In the genomic region with DNA sequence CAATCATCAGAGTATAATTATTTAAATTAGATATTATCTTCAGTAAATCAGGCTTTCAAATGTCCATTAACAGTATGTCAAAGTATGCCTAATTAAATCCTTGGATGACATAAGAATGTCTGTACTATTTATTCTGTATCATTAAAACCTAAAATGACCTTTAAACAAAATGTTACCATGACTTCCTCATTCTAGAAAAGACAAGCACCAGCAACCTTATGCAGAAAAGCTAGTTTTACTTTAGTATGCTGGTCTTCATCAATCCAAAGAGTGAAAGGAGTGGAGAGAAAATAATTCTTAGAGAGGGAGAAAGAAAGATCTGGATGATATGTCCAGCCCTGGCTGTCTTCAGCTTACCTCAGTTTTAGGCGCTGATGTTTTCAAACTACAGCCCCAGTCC, we compare ENCODE assay signal across 29 cellular contexts.
"Had no signal": no experiment of that assay in that cellular context is flagged by ENCODE, and none has a peak within 500 bp of the region (broad histone marks: within the 10 kb centered on the region; RNA-seq: fewer than 3 reads in every experiment).

No MANE protein-coding gene starts in this region.

- ATAC-seq: natural killer cell; stimulated activated effector memory CD8-positive, alpha-beta T cell treated with anti-CD3 and anti-CD28 coated beads, Interleukin-12 subunit alpha, Interleukin-12 subunit beta, amount 100 ng/mL, for 72 hours; stimulated activated naive CD8-positive, alpha-beta T cell treated with anti-CD3 and anti-CD28 coated beads, Interleukin-15, amount 100 ng/mL, for 72 hours; stimulated activated naive CD8-positive, alpha-beta T cell treated with anti-CD3 and anti-CD28 coated beads, Interleukin-15, Interleukin-2, amounts not matched to agents 100 U/mL and 50 U/mL, for 24 hours had no signal

- H3K4me1 Mint-ChIP-seq: natural killer cell; nephron; stimulated activated effector memory CD8-positive, alpha-beta T cell treated with anti-CD3 and anti-CD28 coated beads, Interleukin-12 subunit alpha, Interleukin-12 subunit beta, amount 100 ng/mL, for 72 hours; stimulated activated naive CD8-positive, alpha-beta T cell treated with anti-CD3 and anti-CD28 coated beads, Interleukin-15, amount 100 ng/mL, for 72 hours had no signal

- H3K36me3 Mint-ChIP-seq: natural killer cell; neural progenitor cell; stimulated activated effector memory CD8-positive, alpha-beta T cell treated with anti-CD3 and anti-CD28 coated beads, Interleukin-12 subunit alpha, Interleukin-12 subunit beta, amount 100 ng/mL, for 72 hours; type B pancreatic cell had no signal

- DNase-seq: natural killer cell; occipital lobe; ovary; posterior cingulate gyrus; psoas muscle; right cardiac atrium; right lobe of liver; sigmoid colon; small intestine; stimulated activated CD4-positive, alpha-beta T cell treated with anti-CD3 and anti-CD28 coated beads, Interleukin-15, amount 100 ng/mL, for 24 hours; stimulated activated CD4-positive, alpha-beta T cell treated with anti-CD3 and anti-CD28 coated beads, Interleukin-2, amount 100 ng/mL, for 24 hours; stimulated activated CD4-positive, alpha-beta T cell treated with anti-CD3 and anti-CD28 coated beads, Interleukin-2, amount 100 ng/mL, for 48 hours; stimulated activated CD4-positive, alpha-beta T cell treated with anti-CD3 and anti-CD28 coated beads, Interleukin-4, amount 100 ng/mL, for 24 hours; stimulated activated naive CD4-positive, alpha-beta T cell; stimulated activated naive CD8-positive, alpha-beta T cell treated with anti-CD3 and anti-CD28 coated beads, Interleukin-15, amount 100 ng/mL, for 72 hours; stimulated activated naive CD8-positive, alpha-beta T cell treated with anti-CD3 and anti-CD28 coated beads, Interleukin-15, Interleukin-2, amounts not matched to agents 100 U/mL and 50 U/mL, for 24 hours; substantia nigra; testis; tibial artery; transverse colon; upper lobe of right lung; uterus had no signal

- H3K79me2 ChIP-seq: parathyroid adenoma had no signal

- H3K4me2 ChIP-seq: neural progenitor cell had no signal

- H3K27me3 Mint-ChIP-seq: progenitor cell of endocrine pancreas; stimulated activated naive CD8-positive, alpha-beta T cell treated with anti-CD3 and anti-CD28 coated beads, Interleukin-15, amount 100 ng/mL, for 72 hours; type B pancreatic cell had no signal

- H3K27ac Mint-ChIP-seq: natural killer cell; nephron; neural progenitor cell; progenitor cell of endocrine pancreas; stimulated activated effector memory CD8-positive, alpha-beta T cell treated with anti-CD3 and anti-CD28 coated beads, Interleukin-12 subunit alpha, Interleukin-12 subunit beta, amount 100 ng/mL, for 72 hours; stimulated activated naive CD8-positive, alpha-beta T cell treated with anti-CD3 and anti-CD28 coated beads, Interleukin-15, amount 100 ng/mL, for 72 hours; type B pancreatic cell had no signal

- H3K4me3 ChIP-seq: neural progenitor cell, ovary, psoas muscle, right lobe of liver, sigmoid colon, suprapubic skin, testis, tibial artery, transverse colon, upper lobe of right lung, uterus had no signal

- H3K9ac ChIP-seq: neural progenitor cell, parathyroid adenoma had no signal

- H3K27ac ChIP-seq: neural progenitor cell, ovary, parathyroid adenoma, psoas muscle, right lobe of liver, sigmoid colon, suprapubic skin, testis, tibial artery, transverse colon, upper lobe of right lung, uterus had no signal

- H3K27me3 ChIP-seq: neural progenitor cell, ovary, right lobe of liver, sigmoid colon, suprapubic skin, testis, tibial artery, transverse colon, upper lobe of right lung, uterus had no signal

- H3K4me3 Mint-ChIP-seq: natural killer cell; nephron; neural progenitor cell; stimulated activated effector memory CD8-positive, alpha-beta T cell treated with anti-CD3 and anti-CD28 coated beads, Interleukin-12 subunit alpha, Interleukin-12 subunit beta, amount 100 ng/mL, for 72 hours; stimulated activated naive CD8-positive, alpha-beta T cell treated with anti-CD3 and anti-CD28 coated beads, Interleukin-15, amount 100 ng/mL, for 72 hours; type B pancreatic cell had no signal

- H3K4me1 ChIP-seq: parathyroid adenoma, right lobe of liver, sigmoid colon, suprapubic skin, testis, tibial artery, transverse colon, upper lobe of right lung, uterus had no signal

- H2AFZ ChIP-seq: neural progenitor cell, parathyroid adenoma had no signal
